ENCODE assay signal across 1 cellular context in genomic region chr2:88627856-88628568, GRCh38.
TF ChIP-seq lines count a peak whose summit lies in the region.

No MANE protein-coding gene starts in this region.

TF ChIP-seq in HepG2, 621 proteins besides CTCF, POLR2A, EP300 and RAD21 (continued from another document):
- no peak for TF ChIP-seq ATF6 (CRISPR knock-in tag; conservative IDR thresholded peaks at IDR 0.05)
- TF ChIP-seq ZNF136 (CRISPR knock-in tag; IDR thresholded peaks at IDR 0.05; ENCODE audit: low read depth) = no peak; the same call in 1 of the 2 replicates
- TF ChIP-seq RFXANK (CRISPR knock-in tag; IDR thresholded peaks at IDR 0.05) = peak; percentile 76
- peak; percentile 79 for TF ChIP-seq ZHX2 (IDR thresholded peaks at IDR 0.05; ENCODE audit: low read depth)
- TF ChIP-seq ZHX2 (CRISPR knock-in tag; IDR thresholded peaks at IDR 0.05; ENCODE audit: borderline replicate concordance) = no peak
- peak; percentile 97 for TF ChIP-seq YEATS4 (CRISPR knock-in tag; IDR thresholded peaks at IDR 0.05; ENCODE audit: borderline replicate concordance)
- TF ChIP-seq FUBP1 (CRISPR knock-in tag; IDR thresholded peaks at IDR 0.05; ENCODE audit: borderline replicate concordance) = 0 out of 2 replicates have a peak, but pooled peaks have one; percentile 60
- 0 out of 2 replicates have a peak, but pooled peaks have one; percentile 22 for TF ChIP-seq ZNF430 (CRISPR knock-in tag; IDR thresholded peaks at IDR 0.05)
- no peak for TF ChIP-seq CHD4 (IDR thresholded peaks at IDR 0.05; ENCODE audit: borderline replicate concordance, low read length)
- no peak for TF ChIP-seq TP53 (CRISPR knock-in tag; conservative IDR thresholded peaks at IDR 0.05)
- TF ChIP-seq AHR (CRISPR knock-in tag; IDR thresholded peaks at IDR 0.05) = no peak
- no peak for TF ChIP-seq NR3C1 (CRISPR knock-in tag; IDR thresholded peaks at IDR 0.05)
- TF ChIP-seq ZFX (CRISPR knock-in tag; IDR thresholded peaks at IDR 0.05; ENCODE audit: low read depth) = peak; percentile 15; the same call in 1 of the 2 replicates
- TF ChIP-seq TERF1 (CRISPR knock-in tag; IDR thresholded peaks at IDR 0.05) = no peak
- peak; percentile 49; the same call in 1 of the 2 replicates for TF ChIP-seq NR2F6 (IDR thresholded peaks at IDR 0.05)
- TF ChIP-seq NR2F6 (CRISPR knock-in tag; IDR thresholded peaks at IDR 0.05) = peak; percentile 33; the same call in 1 of the 2 replicates
- no peak for TF ChIP-seq ADNP (CRISPR knock-in tag; IDR thresholded peaks at IDR 0.05)
- peak; percentile 35; the same call in 1 of the 2 replicates for TF ChIP-seq HOXA3 (CRISPR knock-in tag; IDR thresholded peaks at IDR 0.05)
- TF ChIP-seq SP5 (CRISPR knock-in tag; IDR thresholded peaks at IDR 0.05; ENCODE audit: borderline replicate concordance, low read depth) = 0 out of 2 replicates have a peak, but pooled peaks have one; percentile 28
- TF ChIP-seq MNT (IDR thresholded peaks at IDR 0.05) = no peak
- TF ChIP-seq DRAP1 (CRISPR knock-in tag; IDR thresholded peaks at IDR 0.05) = 0 out of 2 replicates have a peak, but pooled peaks have one; percentile 90
- no peak for TF ChIP-seq ARNT (IDR thresholded peaks at IDR 0.05)
- TF ChIP-seq ZNF12 (CRISPR knock-in tag; IDR thresholded peaks at IDR 0.05) = no peak
- no peak for TF ChIP-seq RAD51 (IDR thresholded peaks at IDR 0.05; ENCODE audit: borderline replicate concordance)
- TF ChIP-seq ZNF724P (CRISPR knock-in tag; IDR thresholded peaks at IDR 0.05; ENCODE audit: borderline replicate concordance) = 0 out of 2 replicates have a peak, but pooled peaks have one; percentile 39
- TF ChIP-seq ZNF460 (CRISPR knock-in tag; IDR thresholded peaks at IDR 0.05; ENCODE audit: borderline replicate concordance) = no peak
- TF ChIP-seq ZNF501 (CRISPR knock-in tag; IDR thresholded peaks at IDR 0.05) = peak; percentile 95
- peak; percentile 27; the same call in 1 of the 2 replicates for TF ChIP-seq KMT2B (CRISPR knock-in tag; IDR thresholded peaks at IDR 0.05)
- peak; percentile 78; the same call in 1 of the 2 replicates for TF ChIP-seq TRAFD1 (CRISPR knock-in tag; IDR thresholded peaks at IDR 0.05; ENCODE audit: borderline replicate concordance)
- no peak for TF ChIP-seq RELA (CRISPR knock-in tag; IDR thresholded peaks at IDR 0.05)
- TF ChIP-seq SAFB2 (CRISPR knock-in tag; IDR thresholded peaks at IDR 0.05; ENCODE audit: borderline replicate concordance, low read depth) = no peak
- peak; percentile 29; the same call in 1 of the 2 replicates for TF ChIP-seq ERF (CRISPR knock-in tag; IDR thresholded peaks at IDR 0.05)
- TF ChIP-seq SMAD9 (CRISPR knock-in tag; IDR thresholded peaks at IDR 0.05) = 0 out of 2 replicates have a peak, but pooled peaks have one; percentile 35
- peak; percentile 57; the same call in 1 of the 2 replicates for TF ChIP-seq RBFOX2 (IDR thresholded peaks at IDR 0.05; ENCODE audit: low read depth, low read length)
- TF ChIP-seq ATRX (CRISPR knock-in tag; IDR thresholded peaks at IDR 0.05; ENCODE audit: borderline replicate concordance) = no peak
- no peak for TF ChIP-seq PAX8 (CRISPR knock-in tag; IDR thresholded peaks at IDR 0.05; ENCODE audit: borderline replicate concordance)
- peak; percentile 78; the same call in 1 of the 2 replicates for TF ChIP-seq ZNF761 (CRISPR knock-in tag; conservative IDR thresholded peaks at IDR 0.05)
- TF ChIP-seq ZBTB49 (CRISPR knock-in tag; IDR thresholded peaks at IDR 0.05; ENCODE audit: borderline replicate concordance) = peak; percentile 69; the same call in 1 of the 2 replicates
- no peak for TF ChIP-seq MAFF (IDR thresholded peaks at IDR 0.05; ENCODE audit: low read depth, low read length)
- TF ChIP-seq ZNF660 (CRISPR knock-in tag; IDR thresholded peaks at IDR 0.05; ENCODE audit: borderline replicate concordance, low read depth) = no peak
- no peak; the same call in none of the 2 replicates for TF ChIP-seq MEIS1 (CRISPR knock-in tag; IDR thresholded peaks at IDR 0.05; ENCODE audit: borderline replicate concordance)
- no peak for TF ChIP-seq PCBP2 (optimal IDR thresholded peaks at IDR 0.05; ENCODE audit: low read depth, low read length, poor library complexity, severe bottlenecking)
- TF ChIP-seq CREB1 (IDR thresholded peaks at IDR 0.05) = no peak; the same call in none of the 2 replicates
- TF ChIP-seq CREB1 (CRISPR knock-in tag; IDR thresholded peaks at IDR 0.05) = peak; percentile 92
- no peak for TF ChIP-seq SATB2 (CRISPR knock-in tag; IDR thresholded peaks at IDR 0.05)
- no peak for TF ChIP-seq TFAP4 (IDR thresholded peaks at IDR 0.05; ENCODE audit: borderline replicate concordance, low read depth)
- peak; percentile 33; the same call in 1 of the 2 replicates for TF ChIP-seq MYC (CRISPR knock-in tag; IDR thresholded peaks at IDR 0.05; ENCODE audit: borderline replicate concordance)
- TF ChIP-seq FLYWCH1 (CRISPR knock-in tag; IDR thresholded peaks at IDR 0.05) = no peak
- no peak; a peak in 2 of 4 replicates for TF ChIP-seq KLF16 (CRISPR knock-in tag; IDR thresholded peaks at IDR 0.05)
TF ChIP-seq in HepG2: peak in this region for 201.
